ENCODE assay signal across 16 cellular contexts in genomic region chr21:46001821-46002681, GRCh38. TPM values are rescaled to one million over a fixed set of nuclear protein-coding genes. Genes with fewer than 3 reads are reported as not detected.
DNase-seq lines count a peak whose midpoint lies in the region; ATAC-seq, FAIRE-seq and TF ChIP-seq lines count a peak whose summit lies in the region.
"Had no signal": no experiment of that assay in that cellular context is flagged by ENCODE, and none has a peak within 500 bp of the region (broad histone marks: within the 10 kb centered on the region; RNA-seq: fewer than 3 reads in every experiment).

No MANE protein-coding gene starts in this region.

- DNase-seq in activated CD8-positive, alpha-beta memory T cell treated with anti-CD3 and anti-CD28 coated beads, Interleukin-2, amount 50 U/mL, for 48 hours: peak; percentile 43
- no peak for DNase-seq in activated CD8-positive, alpha-beta memory T cell treated with anti-CD3 and anti-CD28 coated beads, Interleukin-2, amount 50 U/mL, for 4 hours
- no peak for DNase-seq in K562 (ENCODE audit: extremely low read depth in 1 of 4, low spot score in 3 of 4)
- DNase-seq in lower leg skin (ENCODE audit: low spot score in 2 of 2): peak; percentile 11 to 85
- DNase-seq in stimulated activated CD8-positive, alpha-beta memory T cell treated with anti-CD3 and anti-CD28 coated beads, Interleukin-4, amount 100 ng/mL, for 48 hours: peak; percentile 18
- no peak for DNase-seq in GM13977 (ENCODE audit: low spot score)
- DNase-seq: activated CD4-positive, CD25-positive, alpha-beta regulatory T cell; KG1; NCI-H146; OCI-M1; stimulated activated CD4-positive, alpha-beta T cell treated with anti-CD3 and anti-CD28 coated beads, Interleukin-4, amount 100 ng/mL, for 24 hours; stimulated activated naive B cell treated with anti-CD40 and anti-IgM and Interleukin-4, amounts not matched to agents 10 μg/mL and 1 μg/mL and 100 μg/mL, for 72 hours had no signal

- 19% methylated on average over 44 of the region's 51 CpGs for WGBS in K562 (ENCODE audit: insufficient coverage, low coverage, missing lambda C conversion rate)
- 93 to 98% methylated on average over 12 to 44 of the region's 51 CpGs for WGBS in lower leg skin, 2 donors

- no peaks in the 10 kb centered on the region for H3K9me1 ChIP-seq in K562 (ENCODE audit: control insufficient read depth, insufficient read depth, low read length)

- no peak for FAIRE-seq in K562 (lab: Jason Lieb, UNC)
- FAIRE-seq: A549, astrocyte had no signal

- in situ Hi-C loops in K562 (cut with MboI): no loop called here
- in situ Hi-C loops in GM13977 (cut with MboI; ENCODE audit: low pct_unique_long_range_greater_than_20kb, low sequenced_read_pairs, unreplicated experiment): no loop called here

- H3K4me3 ChIP-seq in K562 (no peak overlapping the region), lower leg skin (ENCODE audit: low read depth, poor library complexity, severe bottlenecking) (no peak overlapping the region)
- H3K4me3 ChIP-seq: A549 had no signal

- no peak for TF ChIP-seq RAD21 in K562 (CRISPR knock-in tag; conservative IDR thresholded peaks at IDR 0.05 in 1 of 2, IDR thresholded peaks at IDR 0.05 in 1 of 2)

- CTCF ChIA-PET in K562 (lab: Yijun Ruan, JAX; ENCODE audit: low intra/inter-chr PET ratio): no interaction called here

- H3K36me3 ChIP-seq in K562 (ENCODE audit: control insufficient read depth, insufficient read depth, low read length): no peaks in the 10 kb centered on the region

- no peaks in the 10 kb centered on the region for H3K9me3 ChIP-seq in K562 (replicated peaks; ENCODE audit: control insufficient read depth, insufficient read depth, low read depth, low read length)
- H3K9me3 ChIP-seq: A549 had no signal

- intact Hi-C loops in K562 (cut with micrococcal nuclease) (no loop called here), lower leg skin (cut with DNase I; ENCODE audit: low total_unique reads) (no loop called here)

- H3K27me3 ChIP-seq in K562 (ENCODE audit: control insufficient read depth in 2 of 2, insufficient read depth in 2 of 2, low read length in 2 of 2): peaks cover 12 to 58% of the 10 kb centered on the region in 2 experiments; a peak in 4 of 5 replicates

- TF ChIP-seq CTCF in K562 (IDR thresholded peaks at IDR 0.05 in 2 of 3, conservative IDR thresholded peaks at IDR 0.05 in 1 of 3; ENCODE audit: insufficient read depth in 2 of 3, low read depth in 1 of 3, low read length in 3 of 3) (no peak), lower leg skin (IDR thresholded peaks at IDR 0.05) (no peak), GM13977 (IDR thresholded peaks at IDR 0.05; ENCODE audit: extremely low read depth, insufficient read depth, missing control alignments) (no peak)

- H3K9ac ChIP-seq in K562 (ENCODE audit: insufficient read depth in 1 of 2, low read depth in 2 of 2, low read length in 2 of 2): no peak overlapping the region

- BruUV-seq in K562 (replicated peaks; lab: Mats Ljungman, UMichigan): no TSS peak

- no peaks in the 10 kb centered on the region for H3K79me2 ChIP-seq in K562 (ENCODE audit: control insufficient read depth, insufficient read depth, low read length)

- no peak for TF ChIP-seq EP300 in K562 (IDR thresholded peaks at IDR 0.05; ENCODE audit: low read length)

- TF ChIP-seq POLR2A in K562 (conservative IDR thresholded peaks at IDR 0.05) (no peak), lower leg skin (IDR thresholded peaks at IDR 0.05) (no peak)

- H2AFZ ChIP-seq in K562 (ENCODE audit: low read depth, low read length): no peak overlapping the region

- H3K4me2 ChIP-seq in K562 (ENCODE audit: insufficient read depth, low read length): no peak overlapping the region
- H3K4me2 ChIP-seq: A549 had no signal

- ATAC-seq in K562 (no peak), HG02623 (IDR thresholded peaks at IDR 0.05; ENCODE audit: unreplicated experiment) (no peak), HG03025 (IDR thresholded peaks at IDR 0.05; ENCODE audit: low FRiP score, unreplicated experiment) (no peak)
- ATAC-seq: stimulated activated naive B cell treated with anti-CD40 and anti-IgM and Interleukin-4, amounts not matched to agents 10 μg/mL and 1 μg/mL and 100 μg/mL, for 72 hours had no signal

- H4K20me1 ChIP-seq in K562 (replicated peaks; ENCODE audit: control insufficient read depth, insufficient read depth, low read length): peaks cover 3% of the 10 kb centered on the region; the same call in 1 of the 2 replicates

- peaks cover 0 to 63% of the 10 kb centered on the region in 2 experiments; a peak in 2 of 5 replicates for H3K4me1 ChIP-seq in K562 (replicated peaks in 1 of 2; ENCODE audit: control insufficient read depth in 2 of 2, insufficient read depth in 2 of 2, low read length in 2 of 2)
- H3K4me1 ChIP-seq: A549 had no signal

- POLR2A ChIA-PET in K562 (lab: Yijun Ruan, JAX): interaction anchor here (0.7 kb wide), 1 partner anchor 9 kb away, joined by 3 read pairs; no protein-coding TSS in a partner anchor

- no peak overlapping the region for H3K27ac ChIP-seq in K562 (ENCODE audit: extremely low read depth, low read depth, low read length)
- H3K27ac ChIP-seq: A549 had no signal

TF ChIP-seq in K562, 482 proteins besides CTCF, POLR2A, EP300 and RAD21:
- TF ChIP-seq MBD2 (IDR thresholded peaks at IDR 0.05; ENCODE audit: borderline replicate concordance, low read depth) (no peak), ZNF41 (CRISPR knock-in tag; conservative IDR thresholded peaks at IDR 0.05) (no peak), XRCC5 (IDR thresholded peaks at IDR 0.05; ENCODE audit: low read depth, low read length) (no peak), ZNF707 (CRISPR knock-in tag; conservative IDR thresholded peaks at IDR 0.05) (no peak), BHLHE40 (IDR thresholded peaks at IDR 0.05; ENCODE audit: low read length) (0 out of 2 replicates have a peak, but pooled peaks have one; percentile 22)
- TF ChIP-seq, protein P1, sequence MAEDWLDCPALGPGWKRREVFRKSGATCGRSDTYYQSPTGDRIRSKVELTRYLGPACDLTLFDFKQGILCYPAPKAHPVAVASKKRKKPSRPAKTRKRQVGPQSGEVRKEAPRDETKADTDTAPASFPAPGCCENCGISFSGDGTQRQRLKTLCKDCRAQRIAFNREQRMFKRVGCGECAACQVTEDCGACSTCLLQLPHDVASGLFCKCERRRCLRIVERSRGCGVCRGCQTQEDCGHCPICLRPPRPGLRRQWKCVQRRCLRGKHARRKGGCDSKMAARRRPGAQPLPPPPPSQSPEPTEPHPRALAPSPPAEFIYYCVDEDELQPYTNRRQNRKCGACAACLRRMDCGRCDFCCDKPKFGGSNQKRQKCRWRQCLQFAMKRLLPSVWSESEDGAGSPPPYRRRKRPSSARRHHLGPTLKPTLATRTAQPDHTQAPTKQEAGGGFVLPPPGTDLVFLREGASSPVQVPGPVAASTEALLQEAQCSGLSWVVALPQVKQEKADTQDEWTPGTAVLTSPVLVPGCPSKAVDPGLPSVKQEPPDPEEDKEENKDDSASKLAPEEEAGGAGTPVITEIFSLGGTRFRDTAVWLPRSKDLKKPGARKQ (CRISPR knock-in tag; IDR thresholded peaks at IDR 0.05): no peak

RNA-seq across cellular contexts. Expression of gene COL6A1, which starts 20.5 kb away (rescaled TPM):
- total RNA-seq in K562 (2011; cell fraction: chromatin; rRNA removed; ENCODE audit: low replicate concordance): 0.32 and 1.5 TPM in 2 replicates
- 1.7 and 3.8 TPM in 2 replicates for total RNA-seq in K562 (2011; cell fraction: nucleolus; rRNA removed)
- 1.2 and 1.4 TPM in 2 replicates for total RNA-seq in K562 (2011; cell fraction: nucleoplasm; rRNA removed)
- 0.14 and 0.53 TPM in 2 replicates for total RNA-seq in K562 (2014; rRNA removed)
- total RNA-seq in K562 (2014; rRNA removed; fragmentation: Illumina TruSeq; extraction: Trizol): 0.13 TPM in 1 of 2 replicates, not detected in the other
- total RNA-seq in K562 (2015; rRNA removed; fragmentation: Illumina TruSeq; extraction: Trizol): 0.04 and 0.14 TPM in 2 replicates
- 1.2 and 1.3 TPM in 2 replicates for total RNA-seq in K562 (2021)
- 0.10 and 0.39 TPM in 2 replicates for polyA plus RNA-seq in K562 (2011; rRNA removed)
- 0.21 and 0.48 TPM in 2 replicates for polyA plus RNA-seq in K562 (2011; cell fraction: cytosol; rRNA removed)
- polyA plus RNA-seq in K562 (2011; cell fraction: nucleus; rRNA removed): 3.8 and 4.4 TPM in 2 replicates
- polyA plus RNA-seq in K562 (2012): 0.57 and 1.5 TPM in 2 replicates
- 0.07 and 0.21 TPM in 2 replicates for polyA plus RNA-seq in K562 (2014; fragmentation: Illumina TruSeq; extraction: Trizol)
- polyA plus RNA-seq in K562 (2014; fragmentation: Nextera tagmentation; extraction: Ambion mirVana): not detected
- 0.50 and 0.76 TPM in 2 replicates for polyA plus RNA-seq in K562 (2014; rRNA removed)
- polyA minus RNA-seq in K562 (2011; rRNA and poly(A)+ RNA removed): not detected in 2 replicates
- polyA minus RNA-seq in K562 (2011; cell fraction: cytosol; rRNA and poly(A)+ RNA removed): 1.5 TPM in 1 of 2 replicates, not detected in the other
- polyA minus RNA-seq in K562 (2011; cell fraction: nucleus; rRNA and poly(A)+ RNA removed): 0.40 and 1.2 TPM in 2 replicates
- total RNA-seq in lower leg skin: 100 to 1,000 TPM in 3 of 4 donors, 10 to 100 TPM in 1; 94.9 to 265 (median 133) TPM

Comparison
In these comparisons a context has a peak if more than half of its experiments do, and no peak if none do; other contexts are left out.
1. DNase-seq: peak in activated CD8-positive, alpha-beta memory T cell treated with anti-CD3 and anti-CD28 coated beads, Interleukin-2, amount 50 U/mL, for 48 hours (single experiment), lower leg skin (2 of 2) and stimulated activated CD8-positive, alpha-beta memory T cell treated with anti-CD3 and anti-CD28 coated beads, Interleukin-4, amount 100 ng/mL, for 48 hours (single experiment); none in activated CD8-positive, alpha-beta memory T cell treated with anti-CD3 and anti-CD28 coated beads, Interleukin-2, amount 50 U/mL, for 4 hours (single experiment), K562 (0 of 4) and GM13977 (single experiment).
2. RNA of gene COL6A1, which starts 20.5 kb away (total RNA-seq): 94.9 to 265 TPM in lower leg skin; 0.04 to 3.8 TPM in K562; every median in the first group is over 10 times any median in the second.